8 cellular contexts compared by ENCODE assay signal in the genomic region with DNA sequence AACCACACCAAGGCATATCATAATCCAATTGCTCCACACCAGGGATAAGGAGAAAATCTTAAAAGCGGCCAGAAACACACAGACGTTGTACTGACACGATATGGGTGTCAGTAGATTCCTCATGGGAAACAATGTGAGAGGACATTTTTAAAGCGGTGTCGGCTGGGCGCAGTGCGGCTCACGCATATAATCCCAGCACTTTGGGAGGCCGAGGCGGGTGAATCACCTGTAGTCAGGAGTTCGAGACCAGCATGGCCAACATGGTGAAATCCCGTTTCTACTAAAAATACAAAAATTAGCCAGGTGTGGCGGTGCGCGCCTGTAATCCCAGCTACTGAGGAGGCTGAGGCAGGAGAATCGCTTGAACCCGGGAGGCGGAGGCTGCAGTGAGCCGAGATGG. TPM values are rescaled to one million over a fixed set of nuclear protein-coding genes. Genes with fewer than 3 reads are reported as not detected.
DNase-seq lines count a peak whose midpoint lies in the region; ATAC-seq and TF ChIP-seq lines count a peak whose summit lies in the region.
"Not testable (repeated sequence)": the region's sequence is repeated elsewhere in the genome, so short reads cannot be mapped to it uniquely, and the experiment has no call there.
"Had no signal": no experiment of that assay in that cellular context is flagged by ENCODE, and none has a peak within 500 bp of the region (broad histone marks: within the 10 kb centered on the region; RNA-seq: fewer than 3 reads in every experiment).

No MANE protein-coding gene starts in this region.

- not testable (repeated sequence) for H3K18ac ChIP-seq in IMR-90 (ENCODE audit: low read depth, low read length)

- not testable (repeated sequence) for DNase-seq in IMR-90; MCF 10A (ENCODE audit: unreplicated experiment)
- DNase-seq in WTC11 (ENCODE audit: low spot score) = peak; percentile 5
- DNase-seq in cardiac septum (ENCODE audit: low spot score) = peak; percentile 36
- peak; percentile 82 for DNase-seq in mesenteric fat pad (ENCODE audit: low spot score)
- peak; percentile 17 for DNase-seq in sciatic nerve (ENCODE audit: low spot score)
- DNase-seq in suprapubic skin (ENCODE audit: low spot score in 2 of 2) = peak; percentile 33 to 59

- not testable (repeated sequence) for H2AFZ ChIP-seq in IMR-90 (replicated peaks; ENCODE audit: low read length, poor library complexity)

- not testable (repeated sequence) for H2BK20ac ChIP-seq in IMR-90 (ENCODE audit: low read depth, low read length)

- peaks cover 23% of the 10 kb centered on the region for H3K36me3 Mint-ChIP-seq in WTC11
- not testable (repeated sequence) for H3K36me3 Mint-ChIP-seq in MCF 10A (ENCODE audit: insufficient read depth, unreplicated experiment)

- not testable (repeated sequence) for H2AK9ac ChIP-seq in IMR-90 (replicated peaks; ENCODE audit: low read depth, low read length, poor library complexity)

- TF ChIP-seq RAD21 in IMR-90 (IDR thresholded peaks at IDR 0.05; ENCODE audit: low read length) = not testable (repeated sequence)

- H3K27ac Mint-ChIP-seq in WTC11 = not testable (repeated sequence)
- H3K27ac Mint-ChIP-seq in MCF 10A (ENCODE audit: low read depth, unreplicated experiment) = peak overlapping the region; percentile 99

- CTCF ChIA-PET in IMR-90 (lab: Yijun Ruan, JAX) = not testable (repeated sequence)
- CTCF ChIA-PET in WTC11 (lab: Charles Lee) (interaction anchor here (0.6 to 1.0 kb wide), 2 partner anchors 25 to 144 kb away, joined by 3 to 4 read pairs; no protein-coding TSS in a partner anchor), MCF 10A (lab: Yijun Ruan, JAX) (interaction anchor here (1.8 to 3.9 kb wide), 2 partner anchors 9 to 58 kb away, joined by 6 to 38 read pairs; no protein-coding TSS in a partner anchor)

- not testable (repeated sequence) for H3K23ac ChIP-seq in IMR-90 (ENCODE audit: low read depth, low read length)

- TF ChIP-seq POLR2A in IMR-90 (IDR thresholded peaks at IDR 0.05; ENCODE audit: low read depth, low read length); suprapubic skin (IDR thresholded peaks at IDR 0.05): not testable (repeated sequence)

- H3K36me3 ChIP-seq in IMR-90 (ENCODE audit: control insufficient read depth, insufficient read depth, low read length); suprapubic skin: not testable (repeated sequence)

- not testable (repeated sequence) for H4K5ac ChIP-seq in IMR-90 (ENCODE audit: low read depth, low read length)

- peak overlapping the region; percentile 45; the same call in 1 of the 2 replicates for H3K4ac ChIP-seq in IMR-90 (ENCODE audit: low read depth, low read length)

- H3K27me3 ChIP-seq in IMR-90 (ENCODE audit: control insufficient read depth, insufficient read depth, low read length); suprapubic skin: not testable (repeated sequence)

- not testable (repeated sequence) for H3K4me3 ChIP-seq in IMR-90 (ENCODE audit: insufficient read depth, low read depth, low read length); suprapubic skin

- not testable (repeated sequence) for H2AK5ac ChIP-seq in IMR-90 (ENCODE audit: low read depth, low read length)

- H3K14ac ChIP-seq in IMR-90 (replicated peaks; ENCODE audit: low read depth, low read length) = not testable (repeated sequence)

- peaks cover 12 to 46% of the 10 kb centered on the region in 2 experiments; a peak in 3 of 4 replicates for H3K79me1 ChIP-seq in IMR-90 (ENCODE audit: low read depth in 1 of 2, low read length in 2 of 2)

- not testable (repeated sequence) for H2BK15ac ChIP-seq in IMR-90 (ENCODE audit: low read depth, low read length)

- H3K4me2 ChIP-seq in IMR-90 (ENCODE audit: low read depth, low read length) = not testable (repeated sequence)

- H3K4me1 Mint-ChIP-seq in WTC11 (peaks cover 45% of the 10 kb centered on the region), MCF 10A (ENCODE audit: insufficient read depth, unreplicated experiment) (peaks cover 38% of the 10 kb centered on the region)

- not testable (repeated sequence) for BruUV-seq in IMR-90 (replicated peaks; lab: Mats Ljungman, UMichigan); MCF 10A (replicated peaks; lab: Mats Ljungman, UMichigan)

- H3K4me1 ChIP-seq in IMR-90 (ENCODE audit: control insufficient read depth, insufficient read depth, low read length) = peaks cover 37% of the 10 kb centered on the region
- peaks cover 34% of the 10 kb centered on the region for H3K4me1 ChIP-seq in suprapubic skin

- H4K91ac ChIP-seq in IMR-90 (ENCODE audit: insufficient read depth, low read depth, low read length) = not testable (repeated sequence)

- not testable (repeated sequence) for H3K4me3 Mint-ChIP-seq in WTC11; MCF 10A (ENCODE audit: unreplicated experiment)

- intact Hi-C loops in IMR-90 (cut with micrococcal nuclease); MCF 10A (cut with micrococcal nuclease); cardiac septum (cut with DNase I); sciatic nerve (cut with DNase I): not testable (repeated sequence)

- peak overlapping the region; percentile 58 for H2BK5ac ChIP-seq in IMR-90 (ENCODE audit: low read depth, low read length, poor library complexity, severe bottlenecking)

- H3K9me1 ChIP-seq in IMR-90 (ENCODE audit: insufficient read depth, low read length) = peaks cover 15% of the 10 kb centered on the region

- POLR2A ChIA-PET in IMR-90 (lab: Charles Lee; ENCODE audit: unreplicated experiment) = not testable (repeated sequence)
- POLR2A ChIA-PET in WTC11 (lab: Charles Lee) = interaction anchor here (1.2 kb wide), 1 partner anchor 25 kb away, joined by 5 read pairs; no protein-coding TSS in a partner anchor
- POLR2A ChIA-PET in MCF 10A (lab: Yijun Ruan, JAX) = interaction anchor here (0.5 to 5.1 kb wide), 5 partner anchors 9 to 1828 kb away, joined by 3 to 48 read pairs (median 7); no protein-coding TSS in a partner anchor

- not testable (repeated sequence) for H3K9me3 ChIP-seq in IMR-90 (ENCODE audit: control insufficient read depth, insufficient read depth, low read length); suprapubic skin

- 100% methylated on average over 3 of the region's 19 CpGs; no CpG with 5 or more reads in 1 of the 2 experiments for WGBS in IMR-90 (ENCODE audit: extremely low coverage in 2 of 2, insufficient read length in 1 of 2), 2 experiments
- WGBS in suprapubic skin = 94% methylated on average over 19 of the region's 19 CpGs

- not testable (repeated sequence) for TF ChIP-seq EP300 in suprapubic skin (IDR thresholded peaks at IDR 0.05)

- H3K9me3 Mint-ChIP-seq in WTC11 = peaks cover 15% of the 10 kb centered on the region
- not testable (repeated sequence) for H3K9me3 Mint-ChIP-seq in MCF 10A (ENCODE audit: unreplicated experiment)

- in situ Hi-C loops in IMR-90 (cut with MboI; ENCODE audit: low sequenced_read_pairs) = not testable (repeated sequence)

- H3K27me3 Mint-ChIP-seq in WTC11 (ENCODE audit: low read depth); MCF 10A (ENCODE audit: insufficient read depth, unreplicated experiment): not testable (repeated sequence)

- H3K9ac ChIP-seq in IMR-90 (ENCODE audit: low read depth, low read length) = not testable (repeated sequence)

- not testable (repeated sequence) for H3K27ac ChIP-seq in IMR-90 (ENCODE audit: insufficient read depth, low read length); suprapubic skin

- H4K8ac ChIP-seq in IMR-90 (ENCODE audit: low read depth in 2 of 2, low read length in 2 of 2) = peak overlapping the region in 1 of 2 experiments; percentile 38; a peak in 1 of 4 replicates

- not testable (repeated sequence) for H3K56ac ChIP-seq in IMR-90 (ENCODE audit: extremely low read depth, insufficient read depth, low read length)

- ATAC-seq in IMR-90 (ENCODE audit: low read depth); WTC11; sciatic nerve: not testable (repeated sequence)

- TF ChIP-seq CTCF in IMR-90 (conservative IDR thresholded peaks at IDR 0.05; ENCODE audit: low read depth, low read length); WTC11 (IDR thresholded peaks at IDR 0.05); MCF 10A (IDR thresholded peaks at IDR 0.05; ENCODE audit: unreplicated experiment); suprapubic skin (IDR thresholded peaks at IDR 0.05): not testable (repeated sequence)

- H2BK120ac ChIP-seq in IMR-90 (ENCODE audit: low read depth, low read length) = not testable (repeated sequence)

- peaks cover 70% of the 10 kb centered on the region for H4K20me1 ChIP-seq in IMR-90 (ENCODE audit: insufficient read depth, low read length)

- dilution Hi-C loops in IMR-90 (cut with HindIII; ENCODE audit: low sequenced_read_pairs, unreplicated experiment) = not testable (repeated sequence)

RNA-seq across cellular contexts. Expression of a gene that starts 11.0 kb away (rescaled TPM):
- total RNA-seq in IMR-90 (2012; rRNA removed) = 148 and 153 TPM in 2 replicates
- polyA plus RNA-seq in IMR-90 (2012; rRNA removed) = 268 and 332 TPM in 2 replicates
- 300 and 432 TPM in 2 replicates for polyA plus RNA-seq in IMR-90 (2012; cell fraction: cytosol; rRNA removed)
- polyA plus RNA-seq in IMR-90 (2012; cell fraction: nucleus; rRNA removed; ENCODE audit: low replicate concordance) = 369 and 399 TPM in 2 replicates
- total RNA-seq in WTC11 (2021) = 146 to 166 TPM (median 157 TPM) in 3 replicates
- 96.1 and 114 TPM in 2 replicates for total RNA-seq in MCF 10A (2022)
- total RNA-seq in cardiac septum = 27.5 TPM
- 228 TPM for total RNA-seq in mesenteric fat pad
- total RNA-seq in sciatic nerve = 38.1 TPM
- 1 to 10 TPM; 7.0 to 9.5 (median 9.4) TPM for total RNA-seq in suprapubic skin
- total RNA-seq: Calu3 had no signal
